ENCODE assay signal across 8 cellular contexts in the genomic region with DNA sequence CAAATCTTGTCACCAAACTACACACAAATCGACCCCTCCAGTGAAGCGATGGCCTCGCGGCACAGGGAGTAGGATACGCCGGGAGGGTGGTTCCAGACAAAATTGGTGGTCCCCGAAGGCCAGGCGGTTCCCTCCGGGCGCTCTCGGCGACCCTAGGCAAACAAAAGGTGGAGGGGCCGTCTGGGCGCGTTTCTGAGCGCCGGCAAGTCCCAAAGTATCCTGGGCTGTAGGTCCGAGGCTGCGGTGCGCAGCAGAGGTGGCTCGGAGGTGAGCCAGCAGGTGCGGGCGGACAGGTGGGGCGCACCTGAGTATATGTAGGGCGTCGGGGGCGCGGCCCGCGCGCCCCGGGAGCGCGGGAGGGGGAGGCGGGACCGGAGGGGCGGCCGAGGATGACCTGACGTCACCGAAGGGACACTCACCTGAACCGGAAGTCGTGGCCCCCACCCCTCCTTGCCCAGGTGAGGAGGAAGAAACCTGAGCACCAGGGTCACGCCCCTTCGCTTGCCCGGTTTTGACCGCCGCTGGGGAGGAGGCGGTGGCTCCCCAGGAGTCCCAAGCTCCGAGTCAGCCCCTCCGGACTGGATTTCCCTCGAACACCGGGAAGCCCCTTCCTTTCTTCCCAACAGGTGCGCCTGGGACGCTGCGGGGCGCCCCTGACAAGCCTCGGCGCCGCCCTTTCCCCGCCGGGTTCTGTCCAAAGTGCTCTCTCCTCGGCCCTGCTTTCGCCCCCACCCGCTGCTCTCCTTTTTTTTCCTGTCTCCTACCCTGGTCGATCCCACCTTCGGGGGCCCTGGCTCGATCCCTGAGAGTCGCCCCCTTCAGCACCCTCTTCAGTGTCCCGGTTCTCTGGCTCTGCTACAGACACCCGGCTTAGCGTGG. TPM values are rescaled to one million over a fixed set of nuclear protein-coding genes. Genes with fewer than 3 reads are reported as not detected.
DNase-seq lines count a peak whose midpoint lies in the region; FAIRE-seq and TF ChIP-seq lines count a peak whose summit lies in the region.

A gene with protein sequence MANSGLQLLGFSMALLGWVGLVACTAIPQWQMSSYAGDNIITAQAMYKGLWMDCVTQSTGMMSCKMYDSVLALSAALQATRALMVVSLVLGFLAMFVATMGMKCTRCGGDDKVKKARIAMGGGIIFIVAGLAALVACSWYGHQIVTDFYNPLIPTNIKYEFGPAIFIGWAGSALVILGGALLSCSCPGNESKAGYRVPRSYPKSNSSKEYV (minus strand): TSS at position 287 of the 879 bp plus-strand sequence. CDS start 435 bp downstream, outside the sequence.

- H3K27ac Mint-ChIP-seq in CD4-positive, alpha-beta memory T cell = peak within 1 kb of the TSS; percentile 59 to 92 (median 77)
- peak within 1 kb of the TSS; percentile 97 for H3K27ac Mint-ChIP-seq in mesothelial cell of epicardium

- peak within 1 kb of the TSS in 1 of 2 donors; percentile 28 for H3K4me3 ChIP-seq in CD4-positive, alpha-beta memory T cell (ENCODE audit: low read length in 2 of 2)
- H3K4me3 ChIP-seq in bronchial epithelial cell (ENCODE audit: low read depth, low read length) (peak within 1 kb of the TSS; percentile 97), SJCRH30 (no peak within 1 kb of the TSS; the same call in 1 of the 2 replicates)

- peak; percentile 48 for TF ChIP-seq CTCF in bronchial epithelial cell (IDR thresholded peaks at IDR 0.05; ENCODE audit: insufficient read depth, low read length, severe bottlenecking)
- TF ChIP-seq CTCF in mesothelial cell of epicardium (IDR thresholded peaks at IDR 0.05; ENCODE audit: unreplicated experiment) = no peak

- H3K27ac ChIP-seq in CD4-positive, alpha-beta memory T cell (ENCODE audit: low read depth, low read length) = no peak within 1 kb of the TSS
- no peak within 1 kb of the TSS for H3K27ac ChIP-seq in SJCRH30

- peaks cover 6 to 12% of the 10 kb centered on the region in 2 donors for H3K36me3 Mint-ChIP-seq in CD4-positive, alpha-beta memory T cell
- H3K36me3 Mint-ChIP-seq in mesothelial cell of epicardium = no peaks in the 10 kb centered on the region

- H3K27me3 ChIP-seq in CD4-positive, alpha-beta memory T cell (ENCODE audit: insufficient read depth, low read length) = no peaks in the 10 kb centered on the region
- H3K27me3 ChIP-seq in bronchial epithelial cell (ENCODE audit: control insufficient read depth, insufficient read depth, low read length) = no peaks in the 10 kb centered on the region
- no peaks in the 10 kb centered on the region for H3K27me3 ChIP-seq in SJCRH30

- H3K4me3 Mint-ChIP-seq in CD4-positive, alpha-beta memory T cell = peak within 1 kb of the TSS; percentile 78 to 91 (median 82)
- H3K4me3 Mint-ChIP-seq in mesothelial cell of epicardium = peak within 1 kb of the TSS; percentile 90

- FAIRE-seq in bronchial epithelial cell (lab: Jason Lieb, UNC) = no peak
- no peak for FAIRE-seq in GM19239 (lab: Jason Lieb, UNC)

- no peaks in the 10 kb centered on the region for H3K9me3 Mint-ChIP-seq in CD4-positive, alpha-beta memory T cell
- no peaks in the 10 kb centered on the region for H3K9me3 Mint-ChIP-seq in mesothelial cell of epicardium

- peaks cover 31% of the 10 kb centered on the region for H3K4me1 ChIP-seq in CD4-positive, alpha-beta memory T cell (ENCODE audit: insufficient read depth, low read length)
- no peaks in the 10 kb centered on the region for H3K4me1 ChIP-seq in SJCRH30

- CTCF ChIA-PET in CD4-positive, alpha-beta memory T cell (lab: Charles Lee; ENCODE audit: partially characterized antibody) = no interaction called here

- H3K9me3 ChIP-seq in CD4-positive, alpha-beta memory T cell (ENCODE audit: control insufficient read depth in 1 of 2, low read length in 2 of 2) = no peaks in the 10 kb centered on the region
- no peaks in the 10 kb centered on the region for H3K9me3 ChIP-seq in SJCRH30 (replicated peaks)

- peaks cover 7 to 13% of the 10 kb centered on the region in 2 donors for H3K27me3 Mint-ChIP-seq in CD4-positive, alpha-beta memory T cell
- peaks cover 38% of the 10 kb centered on the region for H3K27me3 Mint-ChIP-seq in mesothelial cell of epicardium (ENCODE audit: low read depth)

- intact Hi-C loops in CD4-positive, alpha-beta memory T cell (cut with micrococcal nuclease) = no loop called here

- peaks cover 3% of the 10 kb centered on the region for H3K36me3 ChIP-seq in CD4-positive, alpha-beta memory T cell (ENCODE audit: insufficient read depth, low read length)
- H3K36me3 ChIP-seq in bronchial epithelial cell (ENCODE audit: control insufficient read depth, insufficient read depth, low read length) = peaks cover 11% of the 10 kb centered on the region
- H3K36me3 ChIP-seq in SJCRH30 = peaks cover 4% of the 10 kb centered on the region

- H3K4me1 Mint-ChIP-seq in CD4-positive, alpha-beta memory T cell = peaks cover 14 to 31% (median 23%) of the 10 kb centered on the region in 4 donors
- H3K4me1 Mint-ChIP-seq in mesothelial cell of epicardium = peaks cover 21% of the 10 kb centered on the region

- POLR2A ChIA-PET in CD4-positive, alpha-beta memory T cell (lab: Charles Lee; ENCODE audit: partially characterized antibody) = interaction anchor here (1.0 to 2.2 kb wide), 5 partner anchors 11 to 227 kb away, joined by 3 to 6 read pairs (median 3); partner anchors contain the start of genes ACAP1, CTDNEP1, GABARAP and SLC16A13

- DNase-seq in CD4-positive, alpha-beta memory T cell = no peak
- DNase-seq in NCI-H187 (lab: John Stamatoyannopoulos, UW) = peak; percentile 31 to 68
- peak; percentile 27 for DNase-seq in bronchial epithelial cell (ENCODE audit: low read depth)
- peak in 1 of 2 experiments; percentile 49 for DNase-seq in mesothelial cell of epicardium (ENCODE audit: low spot score in 2 of 2, unreplicated experiment in 2 of 2)
- DNase-seq in effector CD4-positive, alpha-beta T cell = no peak
- DNase-seq in SJCRH30 = no peak
- DNase-seq in H4 (ENCODE audit: low spot score) = no peak
- DNase-seq in GM19239 (ENCODE audit: insufficient read length, low spot score) = no peak

RNA-seq across cellular contexts. Expression of the gene that starts here (rescaled TPM):
- total RNA-seq in CD4-positive, alpha-beta memory T cell = 1 to 10 TPM in 1 of 2 experiments, under 1 TPM in 1; 0.39 to 1.0 TPM
- polyA plus RNA-seq in CD4-positive, alpha-beta memory T cell = 1 to 10 TPM; 1.0 to 3.1 TPM
- total RNA-seq in bronchial epithelial cell (546 and 850 TPM in 2 replicates), mesothelial cell of epicardium (79.2 to 86.1 TPM (median 79.9 TPM) in 3 replicates)
- 0.25 and 0.34 TPM in 2 replicates for total RNA-seq in SJCRH30 (2014; rRNA removed; shearing (Covaris generic))
- total RNA-seq in H4 (2014; rRNA removed; shearing (Covaris generic)) = not detected in 2 replicates

Comparison
In these comparisons a context has a peak if more than half of its experiments do, and no peak if none do; other contexts are left out.
1. RNA of the gene that starts here (total RNA-seq): 546 to 850 TPM in bronchial epithelial cell and 79.2 to 86.1 TPM in mesothelial cell of epicardium; 0.39 to 1.0 TPM in CD4-positive, alpha-beta memory T cell, 0.25 to 0.34 TPM in SJCRH30 and not detected in H4; every median in the first group is over 10 times any median in the second.
2. DNase-seq: peak in NCI-H187 (2 of 2) and bronchial epithelial cell (single experiment); none in CD4-positive, alpha-beta memory T cell (0 of 5), effector CD4-positive, alpha-beta T cell (single experiment), SJCRH30 (0 of 2), H4 (single experiment) and GM19239 (single experiment).